In the genomic region with DNA sequence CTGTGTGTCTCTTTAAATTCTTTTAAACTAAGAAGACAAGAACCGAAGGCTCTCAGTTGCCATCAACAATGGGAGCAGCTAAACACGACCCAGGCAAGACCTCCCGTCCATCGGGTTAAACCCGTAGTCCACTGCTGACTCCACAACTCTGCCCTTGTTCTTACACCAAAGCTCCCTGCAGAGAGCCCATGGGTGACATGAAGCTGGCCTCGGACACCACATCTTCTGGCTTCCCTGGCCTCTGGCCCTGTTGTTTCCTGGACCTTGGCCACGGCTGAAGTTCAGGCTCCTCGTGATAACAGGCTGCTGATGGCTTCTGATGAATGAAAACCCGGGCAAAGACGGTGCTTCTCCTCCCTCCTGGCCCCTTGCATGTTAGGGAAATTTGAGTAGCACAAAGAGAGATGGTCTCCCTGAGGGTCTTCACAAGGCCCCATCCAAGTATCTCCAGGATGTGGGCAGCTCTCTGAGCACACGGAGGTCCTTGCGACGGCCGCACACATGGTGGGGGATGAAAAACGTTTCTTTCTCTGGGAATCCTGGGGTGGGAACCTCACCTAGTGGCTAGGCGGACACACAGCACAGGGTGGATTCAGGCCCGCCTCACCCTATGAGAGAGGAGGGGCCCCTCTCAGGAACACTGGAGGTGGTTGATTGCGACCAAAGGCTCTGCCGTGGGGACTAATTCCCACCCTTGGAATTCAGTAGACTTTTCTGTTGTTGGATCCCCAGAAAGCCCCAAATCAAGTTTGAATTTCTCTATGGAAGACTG, we compare ENCODE assay signal across 1 cellular context.
TF ChIP-seq lines count a peak whose summit lies in the region.

No MANE protein-coding gene starts in this region.

TF ChIP-seq in A549, 52 proteins besides CTCF, POLR2A, EP300 and RAD21 (continued from another document):
- TF ChIP-seq, protein P1, sequence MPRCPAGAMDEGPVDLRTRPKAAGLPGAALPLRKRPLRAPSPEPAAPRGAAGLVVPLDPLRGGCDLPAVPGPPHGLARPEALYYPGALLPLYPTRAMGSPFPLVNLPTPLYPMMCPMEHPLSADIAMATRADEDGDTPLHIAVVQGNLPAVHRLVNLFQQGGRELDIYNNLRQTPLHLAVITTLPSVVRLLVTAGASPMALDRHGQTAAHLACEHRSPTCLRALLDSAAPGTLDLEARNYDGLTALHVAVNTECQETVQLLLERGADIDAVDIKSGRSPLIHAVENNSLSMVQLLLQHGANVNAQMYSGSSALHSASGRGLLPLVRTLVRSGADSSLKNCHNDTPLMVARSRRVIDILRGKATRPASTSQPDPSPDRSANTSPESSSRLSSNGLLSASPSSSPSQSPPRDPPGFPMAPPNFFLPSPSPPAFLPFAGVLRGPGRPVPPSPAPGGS (IDR thresholded peaks at IDR 0.05), result no peak
- TF ChIP-seq NPAS2 (CRISPR knock-in tag; IDR thresholded peaks at IDR 0.05; ENCODE audit: borderline replicate concordance), result no peak
- no peak for TF ChIP-seq ESRRA (IDR thresholded peaks at IDR 0.05; ENCODE audit: borderline replicate concordance, low read length)
- TF ChIP-seq, protein P2, sequence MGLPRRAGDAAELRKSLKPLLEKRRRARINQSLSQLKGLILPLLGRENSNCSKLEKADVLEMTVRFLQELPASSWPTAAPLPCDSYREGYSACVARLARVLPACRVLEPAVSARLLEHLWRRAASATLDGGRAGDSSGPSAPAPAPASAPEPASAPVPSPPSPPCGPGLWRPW (IDR thresholded peaks at IDR 0.05), result no peak
- no peak for TF ChIP-seq BHLHE40 (IDR thresholded peaks at IDR 0.05; ENCODE audit: low read depth, low read length)
- TF ChIP-seq HDAC2 (IDR thresholded peaks at IDR 0.05), result no peak
- TF ChIP-seq HOXB13 (CRISPR knock-in tag; IDR thresholded peaks at IDR 0.05; ENCODE audit: low read depth), result no peak
- TF ChIP-seq EHF (CRISPR knock-in tag; IDR thresholded peaks at IDR 0.05), result no peak
- no peak for TF ChIP-seq MAZ (IDR thresholded peaks at IDR 0.05; ENCODE audit: borderline replicate concordance, low read depth, low read length)
- TF ChIP-seq NR3C1 (IDR thresholded peaks at IDR 0.05), result no peak
- no peak for TF ChIP-seq JUN (IDR thresholded peaks at IDR 0.05)
